In genomic region chr3:2579206-2579605, GRCh38 we compare ENCODE assay signal across 21 cellular contexts.
A peak's percentile ranks its signal among the peaks of the same experiment; 100 is the strongest.
DNase-seq lines count a peak whose midpoint lies in the region; ATAC-seq lines count a peak whose summit lies in the region.
"Had no signal": no experiment of that assay in that cellular context is flagged by ENCODE, and none has a peak within 500 bp of the region (broad histone marks: within the 10 kb centered on the region; RNA-seq: fewer than 3 reads in every experiment).

No MANE protein-coding gene starts in this region.

- DNase-seq in DMS53 (lab: John Stamatoyannopoulos, UW) (peak; percentile 0), DMS53 treated with DMSO at 0.1 percent for 48 hours (lab: John Stamatoyannopoulos, UW; ENCODE audit: unreplicated experiment) (no peak), NCI-H1694 treated with DMSO at 0.1 percent for 48 hours (lab: John Stamatoyannopoulos, UW) (peak; percentile 71), SHP77 treated with DMSO at 0.1 percent for 48 hours (lab: John Stamatoyannopoulos, UW) (peak; percentile 61), occipital lobe (lab: John Stamatoyannopoulos, UW) (peak; percentile 13), NOMO-1 treated with dmso at 0.1 percent for 144 hours (lab: John Stamatoyannopoulos, UW; ENCODE audit: unreplicated experiment) (no peak), GOT3 (lab: John Stamatoyannopoulos, UW) (no peak), Right ventricle myocardium inferior (ENCODE audit: missing footprints) (no peak)
- DNase-seq: activated CD4-positive, alpha-beta T cell treated with anti-CD3 and anti-CD28 coated beads, Interleukin-2, amount 10 ng/mL, durations not matched to agents 24 days and 14 days; activated naive CD8-positive, alpha-beta T cell treated with anti-CD3 and anti-CD28 coated beads for 36 hours; central memory CD4-positive, alpha-beta T cell; COR-L47; foreskin melanocyte; HCEC 1CT; immature natural killer cell; NCI-H1436; PC-3; right lobe of liver; SIG-M5; stimulated activated naive CD8-positive, alpha-beta T cell treated with anti-CD3 and anti-CD28 coated beads, Interleukin-15, amount 100 ng/mL, for 72 hours had no signal

- intact Hi-C loops in Right ventricle myocardium inferior (cut with DNase I), result no loop called here

- ATAC-seq in Right ventricle myocardium inferior, result no peak
- ATAC-seq: activated T-helper 17 cell treated with anti-CD3 and anti-CD28 coated beads, Interleukin-2, amount 50 U/mL, for 72 hours; PC-3; right lobe of liver; stimulated activated naive CD8-positive, alpha-beta T cell treated with anti-CD3 and anti-CD28 coated beads, Interleukin-15, amount 100 ng/mL, for 72 hours had no signal

Comparison
In these comparisons a context has a peak if more than half of its experiments do, and no peak if none do; other contexts are left out.
1. DNase-seq: peak in DMS53 (single experiment), NCI-H1694 treated with DMSO at 0.1 percent for 48 hours (single experiment), SHP77 treated with DMSO at 0.1 percent for 48 hours (single experiment) and occipital lobe (single experiment); none in DMS53 treated with DMSO at 0.1 percent for 48 hours (single experiment), NOMO-1 treated with dmso at 0.1 percent for 144 hours (single experiment), GOT3 (single experiment) and Right ventricle myocardium inferior (single experiment).